ENCODE assay signal across 15 cellular contexts in genomic region chr7:102271158-102271798, GRCh38.
"Had no signal": no experiment of that assay in that cellular context is flagged by ENCODE, and none has a peak within 500 bp of the region (broad histone marks: within the 10 kb centered on the region; RNA-seq: fewer than 3 reads in every experiment).

No MANE protein-coding gene starts in this region.

- H3K27ac ChIP-seq: adrenal gland, colonic mucosa, WERI-Rb-1 had no signal

- H3K9me3 ChIP-seq: adrenal gland, colonic mucosa had no signal

- H3K4me3 ChIP-seq: adrenal gland, colonic mucosa had no signal

- H3K36me3 ChIP-seq: adrenal gland, colonic mucosa, WERI-Rb-1 had no signal

- DNase-seq: activated CD4-positive, alpha-beta memory T cell treated with anti-CD3 and anti-CD28 coated beads, Interleukin-2, amount 10 ng/mL, durations not matched to agents 7 days and 5 days; activated CD4-positive, alpha-beta T cell treated with anti-CD3 and anti-CD28 coated beads for 36 hours; activated CD4-positive, alpha-beta T cell treated with anti-CD3 and anti-CD28 coated beads, Interleukin-2, amount 50 U/mL, for 1 hour; activated naive CD4-positive, alpha-beta T cell treated with anti-CD3 and anti-CD28 coated beads, Interleukin-2, amount 50 U/mL, for 16 hours; activated naive CD8-positive, alpha-beta T cell treated with anti-CD3 and anti-CD28 coated beads, Interleukin-2, amount 10 ng/mL, durations not matched to agents 7 days and 5 days; activated T-cell treated with anti-CD3 and anti-CD28 coated beads for 4 hours; activated T-cell treated with anti-CD3 and anti-CD28 coated beads, Interleukin-2, amount 50 U/mL, for 72 hours; colonic mucosa; NCI-H1436 treated with DMSO at 0.1 percent for 48 hours; NCI-H446 treated with DMSO at 0.1 percent for 48 hours; RPMI8226; SIG-M5; T-helper 1 cell; WERI-Rb-1 had no signal
